ENCODE assay signal across 16 cellular contexts in genomic region chr7:46011501-46011900, GRCh38.
DNase-seq lines count a peak whose midpoint lies in the region; ATAC-seq and TF ChIP-seq lines count a peak whose summit lies in the region.
"Had no signal": no experiment of that assay in that cellular context is flagged by ENCODE, and none has a peak within 500 bp of the region (broad histone marks: within the 10 kb centered on the region; RNA-seq: fewer than 3 reads in every experiment).

No MANE protein-coding gene starts in this region.

- no peak overlapping the region for H3K9ac ChIP-seq in endodermal cell (ENCODE audit: extremely low read depth, low read length, poor library complexity, severe bottlenecking)
- no peak overlapping the region for H3K9ac ChIP-seq in neural progenitor cell

- H3F3A ChIP-seq in PC-9 (ENCODE audit: insufficient read depth, low read depth), result no peaks in the 10 kb centered on the region
- H3F3A ChIP-seq in neural progenitor cell (ENCODE audit: low read depth), result no peaks in the 10 kb centered on the region

- H3K4me3 Mint-ChIP-seq in endodermal cell (peak overlapping the region; percentile 14), neural progenitor cell (no peak overlapping the region)
- H3K4me3 Mint-ChIP-seq: CD4-positive, alpha-beta memory T cell; HFFc6 had no signal

- no peak for TF ChIP-seq CTCF in PC-9 (conservative IDR thresholded peaks at IDR 0.05)
- TF ChIP-seq CTCF in endodermal cell (conservative IDR thresholded peaks at IDR 0.05), result no peak
- TF ChIP-seq CTCF in neural progenitor cell (IDR thresholded peaks at IDR 0.05), result no peak

- H3K27me3 Mint-ChIP-seq in endodermal cell (ENCODE audit: insufficient read depth), result no peaks in the 10 kb centered on the region
- no peaks in the 10 kb centered on the region for H3K27me3 Mint-ChIP-seq in neural progenitor cell (ENCODE audit: insufficient read depth, low read depth)

- H3K9me3 ChIP-seq in PC-9 (ENCODE audit: insufficient read depth, low read depth) (0 out of 2 replicates have a peak, but pooled peaks cover 4% of the 10 kb centered on the region), endodermal cell (ENCODE audit: control insufficient read depth, low read length) (no peaks in the 10 kb centered on the region), neural progenitor cell (ENCODE audit: low read depth) (no peaks in the 10 kb centered on the region)
- H3K9me3 ChIP-seq: HAP-1 had no signal

- H3K36me3 Mint-ChIP-seq in endodermal cell (ENCODE audit: low read depth) (no peaks in the 10 kb centered on the region), neural progenitor cell (no peaks in the 10 kb centered on the region)

- H3K4me2 ChIP-seq in PC-9, result no peak overlapping the region
- peak overlapping the region; percentile 18 for H3K4me2 ChIP-seq in neural progenitor cell

- 17% methylated on average over 1 of the region's 1 CpG; no CpG with 5 or more reads in 1 of the 2 experiments for WGBS in endodermal cell (ENCODE audit: insufficient coverage in 1 of 2, insufficient read length in 1 of 2), 2 experiments

- no peak for ATAC-seq in GM18498 (IDR thresholded peaks at IDR 0.05; ENCODE audit: unreplicated experiment)

- POLR2A ChIA-PET in PC-9 (lab: Charles Lee; ENCODE audit: unreplicated experiment), result interaction anchor here (0.7 kb wide), 1 partner anchor 7 kb away, joined by 9 read pairs; no protein-coding TSS in a partner anchor

- H3K79me2 ChIP-seq in PC-9 (ENCODE audit: low read depth) (no peaks in the 10 kb centered on the region), neural progenitor cell (ENCODE audit: low read depth) (no peaks in the 10 kb centered on the region)

- H3K27me3 ChIP-seq in PC-9 (ENCODE audit: insufficient read depth, low read depth), result no peaks in the 10 kb centered on the region
- H3K27me3 ChIP-seq in endodermal cell (ENCODE audit: control insufficient read depth, insufficient read depth, low read length, poor library complexity, severe bottlenecking), result no peaks in the 10 kb centered on the region
- no peaks in the 10 kb centered on the region for H3K27me3 ChIP-seq in neural progenitor cell

- H3K36me3 ChIP-seq in PC-9 (ENCODE audit: low read depth) (no peaks in the 10 kb centered on the region), endodermal cell (ENCODE audit: control insufficient read depth, insufficient read depth, low read length) (no peaks in the 10 kb centered on the region), neural progenitor cell (no peaks in the 10 kb centered on the region)
- H3K36me3 ChIP-seq: HAP-1 had no signal

- DNase-seq in PC-9, result no peak
- no peak for DNase-seq in endodermal cell
- DNase-seq in neural progenitor cell (ENCODE audit: low spot score), result no peak
- no peak for DNase-seq in UCSD-AML1 (lab: John Stamatoyannopoulos, UW; ENCODE audit: unreplicated experiment)
- DNase-seq in pons (ENCODE audit: low spot score), result no peak
- DNase-seq: C1 segment of cervical spinal cord; Calu3; CD4-positive, alpha-beta memory T cell; COR-L47; DMS53; DMS79 treated with DMSO at 0.1 percent for 48 hours; GF-D8; GOT3; HFFc6 had no signal

- H4K20me1 ChIP-seq in PC-9 (ENCODE audit: insufficient read depth) (no peaks in the 10 kb centered on the region), neural progenitor cell (ENCODE audit: low read depth) (no peaks in the 10 kb centered on the region)

- peaks cover 29% of the 10 kb centered on the region for H3K4me1 Mint-ChIP-seq in endodermal cell
- H3K4me1 Mint-ChIP-seq in neural progenitor cell, result peaks cover 10% of the 10 kb centered on the region
- H3K4me1 Mint-ChIP-seq: CD4-positive, alpha-beta memory T cell had no signal

- BruUV-seq in PC-9 (replicated peaks; lab: Mats Ljungman, UMichigan), result no TSS peak

- H3K9me2 ChIP-seq in PC-9 (ENCODE audit: insufficient read depth), result no peaks in the 10 kb centered on the region; the same call in 1 of the 2 replicates

- H3K4me1 ChIP-seq in PC-9 (replicated peaks; ENCODE audit: insufficient read depth), result no peaks in the 10 kb centered on the region
- peaks cover 16% of the 10 kb centered on the region for H3K4me1 ChIP-seq in endodermal cell (ENCODE audit: control insufficient read depth, insufficient read depth, low read length)
- H3K4me1 ChIP-seq in neural progenitor cell, result peaks cover 37% of the 10 kb centered on the region
- H3K4me1 ChIP-seq: HAP-1 had no signal

- CTCF ChIA-PET in PC-9 (lab: Charles Lee), result interaction anchor here (0.8 kb wide), 1 partner anchor 26 kb away, joined by 3 read pairs; no protein-coding TSS in a partner anchor

- H3K27ac Mint-ChIP-seq in endodermal cell, result peak overlapping the region; percentile 52
- no peak overlapping the region for H3K27ac Mint-ChIP-seq in neural progenitor cell
- H3K27ac Mint-ChIP-seq: CD4-positive, alpha-beta memory T cell; HFFc6 had no signal

- H3K4me3 ChIP-seq in PC-9 (no peak overlapping the region), endodermal cell (ENCODE audit: low read length) (peak overlapping the region; percentile 27), neural progenitor cell (no peak overlapping the region)
- H3K4me3 ChIP-seq: HAP-1 had no signal

- intact Hi-C loops in PC-9 (cut with micrococcal nuclease; ENCODE audit: unreplicated experiment), result no loop called here

- H3K27ac ChIP-seq in PC-9, result no peak overlapping the region
- no peak overlapping the region for H3K27ac ChIP-seq in endodermal cell (ENCODE audit: low read depth, low read length)
- H3K27ac ChIP-seq in neural progenitor cell, result no peak overlapping the region

- H3K9me3 Mint-ChIP-seq in endodermal cell (no peaks in the 10 kb centered on the region), neural progenitor cell (no peaks in the 10 kb centered on the region)
- H3K9me3 Mint-ChIP-seq: HFFc6 had no signal

- H2AFZ ChIP-seq in PC-9, result 0 out of 2 replicates have a peak overlapping the region, but pooled peaks have one; percentile 28
- no peak overlapping the region for H2AFZ ChIP-seq in neural progenitor cell (replicated peaks)
